ENCODE assay signal across 29 cellular contexts in genomic region chr6:134932121-134932520, GRCh38. TPM values are rescaled to one million over a fixed set of nuclear protein-coding genes. Genes with fewer than 3 reads are reported as not detected.
"Had no signal": no experiment of that assay in that cellular context is flagged by ENCODE, and none has a peak within 500 bp of the region (broad histone marks: within the 10 kb centered on the region; RNA-seq: fewer than 3 reads in every experiment).

No MANE protein-coding gene starts in this region.

- H3K4me3 Mint-ChIP-seq: immature natural killer cell; memory B cell; natural killer cell treated with Interleukin-12 subunit alpha and Interleukin-12 subunit beta and Interleukin-15 and Interleukin-18, amount 100 ng/mL, for 72 hours; stimulated activated memory B cell treated with anti-CD40 and anti-IgM and Interleukin-4, amounts not matched to agents 10 μg/mL and 1 μg/mL and 100 μg/mL, for 72 hours had no signal

- H3K27me3 ChIP-seq: heart left ventricle, left lung, ovary, sigmoid colon, suprapubic skin, tibial nerve, upper lobe of left lung had no signal

- H3K9me3 ChIP-seq: heart left ventricle, left lung, lower lobe of right lung, mucosa of descending colon, ovary, prostate gland, sigmoid colon, suprapubic skin, thoracic aorta, tibial nerve, upper lobe of left lung had no signal

- ATAC-seq: heart left ventricle; left colon; left lung; lower lobe of right lung; mucosa of descending colon; naive thymus-derived CD4-positive, alpha-beta T cell; natural killer cell treated with Interleukin-12 subunit alpha and Interleukin-12 subunit beta and Interleukin-15 and Interleukin-18, amount 100 ng/mL, for 72 hours; right cardiac atrium; stimulated activated memory B cell treated with anti-CD40 and anti-IgM and Interleukin-4, amounts not matched to agents 10 μg/mL and 1 μg/mL and 100 μg/mL, for 72 hours had no signal

- H3K36me3 Mint-ChIP-seq: natural killer cell treated with Interleukin-12 subunit alpha and Interleukin-12 subunit beta and Interleukin-15 and Interleukin-18, amount 100 ng/mL, for 72 hours; stimulated activated memory B cell treated with anti-CD40 and anti-IgM and Interleukin-4, amounts not matched to agents 10 μg/mL and 1 μg/mL and 100 μg/mL, for 72 hours had no signal

- DNase-seq: heart left ventricle; hypothalamus; immature natural killer cell; kidney; left colon; left lung; lower lobe of right lung; midbrain; mucosa of descending colon; naive thymus-derived CD4-positive, alpha-beta T cell; ovary; retina; right cardiac atrium; sigmoid colon; stimulated activated CD4-positive, alpha-beta T cell treated with anti-CD3 and anti-CD28 coated beads, Interleukin-1b, Interleukin-23, amount 100 ng/mL, for 48 hours; stimulated activated CD4-positive, alpha-beta T cell treated with anti-CD3 and anti-CD28 coated beads, Interleukin-2, amount 100 ng/mL, for 48 hours; stimulated activated CD4-positive, alpha-beta T cell treated with anti-CD3 and anti-CD28 coated beads, Interleukin-4, amount 100 ng/mL, for 4 hours; stimulated activated CD8-positive, alpha-beta memory T cell treated with anti-CD3 and anti-CD28 coated beads, Interleukin-4, amount 100 ng/mL, for 48 hours; stimulated activated naive CD4-positive, alpha-beta T cell treated with Interleukin-2 at 50 U/mL for 16 hours had no signal

- H3K27ac Mint-ChIP-seq: immature natural killer cell; memory B cell; naive thymus-derived CD4-positive, alpha-beta T cell; natural killer cell treated with Interleukin-12 subunit alpha and Interleukin-12 subunit beta and Interleukin-15 and Interleukin-18, amount 100 ng/mL, for 72 hours; stimulated activated memory B cell treated with anti-CD40 and anti-IgM and Interleukin-4, amounts not matched to agents 10 μg/mL and 1 μg/mL and 100 μg/mL, for 72 hours had no signal

- H3K9me3 Mint-ChIP-seq: immature natural killer cell; memory B cell; naive thymus-derived CD4-positive, alpha-beta T cell; natural killer cell treated with Interleukin-12 subunit alpha and Interleukin-12 subunit beta and Interleukin-15 and Interleukin-18, amount 100 ng/mL, for 72 hours; stimulated activated memory B cell treated with anti-CD40 and anti-IgM and Interleukin-4, amounts not matched to agents 10 μg/mL and 1 μg/mL and 100 μg/mL, for 72 hours had no signal

- H3K27ac ChIP-seq: heart left ventricle, left lung, lower lobe of right lung, ovary, prostate gland, suprapubic skin, thoracic aorta, tibial nerve, upper lobe of left lung had no signal

- H3K36me3 ChIP-seq: heart left ventricle, left lung, lower lobe of right lung, ovary, prostate gland, sigmoid colon, suprapubic skin, thoracic aorta, upper lobe of left lung had no signal

- H3K4me2 ChIP-seq: smooth muscle cell had no signal

- H3K27me3 Mint-ChIP-seq: naive thymus-derived CD4-positive, alpha-beta T cell; natural killer cell treated with Interleukin-12 subunit alpha and Interleukin-12 subunit beta and Interleukin-15 and Interleukin-18, amount 100 ng/mL, for 72 hours; stimulated activated memory B cell treated with anti-CD40 and anti-IgM and Interleukin-4, amounts not matched to agents 10 μg/mL and 1 μg/mL and 100 μg/mL, for 72 hours had no signal

- H3K4me1 Mint-ChIP-seq: immature natural killer cell; memory B cell; stimulated activated memory B cell treated with anti-CD40 and anti-IgM and Interleukin-4, amounts not matched to agents 10 μg/mL and 1 μg/mL and 100 μg/mL, for 72 hours had no signal

- H3K4me3 ChIP-seq: heart left ventricle, left lung, lower lobe of right lung, mucosa of descending colon, ovary, prostate gland, sigmoid colon, smooth muscle cell, suprapubic skin, thoracic aorta, tibial nerve, upper lobe of left lung had no signal

- H3K4me1 ChIP-seq: left lung, lower lobe of right lung, prostate gland, suprapubic skin, tibial nerve, upper lobe of left lung had no signal

RNA-seq across cellular contexts. Expression of gene ALDH8A1, which starts 17.8 kb away (rescaled TPM):
- total RNA-seq: myocyte had no signal
